Comparison of ENCODE assay signal across 2 cellular contexts in the genomic region with DNA sequence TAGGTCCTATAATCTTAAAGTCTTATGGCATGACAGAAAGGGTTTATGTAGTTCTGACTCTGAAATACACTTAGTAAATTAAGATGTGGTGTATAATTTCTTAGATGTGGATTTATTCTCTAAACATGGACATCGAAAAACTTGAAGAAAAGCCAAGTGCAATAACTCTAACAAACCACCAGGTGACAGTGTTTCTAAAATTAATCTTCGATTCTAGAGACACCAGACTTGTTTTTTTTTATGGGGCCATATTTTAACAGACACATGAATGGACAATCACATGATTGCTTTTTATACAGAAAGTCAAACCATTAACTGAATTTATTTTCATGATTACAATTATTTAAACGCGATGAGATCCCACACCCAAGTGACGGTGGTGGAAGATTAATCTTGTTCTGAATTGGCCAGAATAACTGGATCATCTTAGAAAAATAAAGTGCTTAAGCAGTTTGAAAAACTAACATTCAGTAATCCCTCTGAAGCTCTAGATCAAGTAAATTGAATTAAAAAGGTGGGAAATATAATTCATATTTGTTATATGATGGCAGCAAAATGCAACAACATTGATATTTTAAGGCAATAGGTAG.
TF ChIP-seq lines count a peak whose summit lies in the region.

No MANE protein-coding gene starts in this region.

TF ChIP-seq in GM23338, 12 proteins besides CTCF, POLR2A, EP300 and RAD21 (continued from another document):
- TF ChIP-seq, protein P1, sequence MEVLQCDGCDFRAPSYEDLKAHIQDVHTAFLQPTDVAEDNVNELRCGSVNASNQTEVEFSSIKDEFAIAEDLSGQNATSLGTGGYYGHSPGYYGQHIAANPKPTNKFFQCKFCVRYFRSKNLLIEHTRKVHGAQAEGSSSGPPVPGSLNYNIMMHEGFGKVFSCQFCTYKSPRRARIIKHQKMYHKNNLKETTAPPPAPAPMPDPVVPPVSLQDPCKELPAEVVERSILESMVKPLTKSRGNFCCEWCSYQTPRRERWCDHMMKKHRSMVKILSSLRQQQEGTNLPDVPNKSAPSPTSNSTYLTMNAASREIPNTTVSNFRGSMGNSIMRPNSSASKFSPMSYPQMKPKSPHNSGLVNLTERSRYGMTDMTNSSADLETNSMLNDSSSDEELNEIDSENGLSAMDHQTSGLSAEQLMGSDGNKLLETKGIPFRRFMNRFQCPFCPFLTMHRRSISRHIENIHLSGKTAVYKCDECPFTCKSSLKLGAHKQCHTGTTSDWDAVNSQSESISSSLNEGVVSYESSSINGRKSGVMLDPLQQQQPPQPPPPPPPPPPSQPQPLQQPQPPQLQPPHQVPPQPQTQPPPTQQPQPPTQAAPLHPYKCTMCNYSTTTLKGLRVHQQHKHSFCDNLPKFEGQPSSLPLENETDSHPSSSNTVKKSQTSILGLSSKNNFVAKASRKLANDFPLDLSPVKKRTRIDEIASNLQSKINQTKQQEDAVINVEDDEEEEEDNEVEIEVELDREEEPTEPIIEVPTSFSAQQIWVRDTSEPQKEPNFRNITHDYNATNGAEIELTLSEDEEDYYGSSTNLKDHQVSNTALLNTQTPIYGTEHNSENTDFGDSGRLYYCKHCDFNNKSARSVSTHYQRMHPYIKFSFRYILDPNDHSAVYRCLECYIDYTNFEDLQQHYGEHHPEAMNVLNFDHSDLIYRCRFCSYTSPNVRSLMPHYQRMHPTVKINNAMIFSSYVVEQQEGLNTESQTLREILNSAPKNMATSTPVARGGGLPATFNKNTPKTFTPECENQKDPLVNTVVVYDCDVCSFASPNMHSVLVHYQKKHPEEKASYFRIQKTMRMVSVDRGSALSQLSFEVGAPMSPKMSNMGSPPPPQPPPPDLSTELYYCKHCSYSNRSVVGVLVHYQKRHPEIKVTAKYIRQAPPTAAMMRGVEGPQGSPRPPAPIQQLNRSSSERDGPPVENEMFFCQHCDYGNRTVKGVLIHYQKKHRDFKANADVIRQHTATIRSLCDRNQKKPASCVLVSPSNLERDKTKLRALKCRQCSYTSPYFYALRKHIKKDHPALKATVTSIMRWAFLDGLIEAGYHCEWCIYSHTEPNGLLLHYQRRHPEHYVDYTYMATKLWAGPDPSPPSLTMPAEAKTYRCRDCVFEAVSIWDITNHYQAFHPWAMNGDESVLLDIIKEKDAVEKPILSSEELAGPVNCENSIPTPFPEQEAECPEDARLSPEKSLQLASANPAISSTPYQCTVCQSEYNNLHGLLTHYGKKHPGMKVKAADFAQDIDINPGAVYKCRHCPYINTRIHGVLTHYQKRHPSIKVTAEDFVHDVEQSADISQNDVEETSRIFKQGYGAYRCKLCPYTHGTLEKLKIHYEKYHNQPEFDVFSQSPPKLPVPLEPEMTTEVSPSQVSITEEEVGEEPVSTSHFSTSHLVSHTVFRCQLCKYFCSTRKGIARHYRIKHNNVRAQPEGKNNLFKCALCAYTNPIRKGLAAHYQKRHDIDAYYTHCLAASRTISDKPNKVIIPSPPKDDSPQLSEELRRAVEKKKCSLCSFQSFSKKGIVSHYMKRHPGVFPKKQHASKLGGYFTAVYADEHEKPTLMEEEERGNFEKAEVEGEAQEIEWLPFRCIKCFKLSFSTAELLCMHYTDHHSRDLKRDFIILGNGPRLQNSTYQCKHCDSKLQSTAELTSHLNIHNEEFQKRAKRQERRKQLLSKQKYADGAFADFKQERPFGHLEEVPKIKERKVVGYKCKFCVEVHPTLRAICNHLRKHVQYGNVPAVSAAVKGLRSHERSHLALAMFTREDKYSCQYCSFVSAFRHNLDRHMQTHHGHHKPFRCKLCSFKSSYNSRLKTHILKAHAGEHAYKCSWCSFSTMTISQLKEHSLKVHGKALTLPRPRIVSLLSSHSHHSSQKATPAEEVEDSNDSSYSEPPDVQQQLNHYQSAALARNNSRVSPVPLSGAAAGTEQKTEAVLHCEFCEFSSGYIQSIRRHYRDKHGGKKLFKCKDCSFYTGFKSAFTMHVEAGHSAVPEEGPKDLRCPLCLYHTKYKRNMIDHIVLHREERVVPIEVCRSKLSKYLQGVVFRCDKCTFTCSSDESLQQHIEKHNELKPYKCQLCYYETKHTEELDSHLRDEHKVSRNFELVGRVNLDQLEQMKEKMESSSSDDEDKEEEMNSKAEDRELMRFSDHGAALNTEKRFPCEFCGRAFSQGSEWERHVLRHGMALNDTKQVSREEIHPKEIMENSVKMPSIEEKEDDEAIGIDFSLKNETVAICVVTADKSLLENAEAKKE (CRISPR knock-in tag; IDR thresholded peaks at IDR 0.05): no peak

TF ChIP-seq in GM12878, 131 proteins besides CTCF, POLR2A, EP300 and RAD21 (continued from another document):
- TF ChIP-seq ZNF384 (IDR thresholded peaks at IDR 0.05; ENCODE audit: borderline replicate concordance, low read depth, low read length) (peak; percentile 81; the same call in 1 of the 2 replicates), TCF7 (IDR thresholded peaks at IDR 0.05; ENCODE audit: borderline replicate concordance) (0 out of 2 replicates have a peak, but pooled peaks have one; percentile 10), SMC3 (IDR thresholded peaks at IDR 0.05; ENCODE audit: borderline replicate concordance, low read length) (peak; percentile 93)
- TF ChIP-seq, protein P2, sequence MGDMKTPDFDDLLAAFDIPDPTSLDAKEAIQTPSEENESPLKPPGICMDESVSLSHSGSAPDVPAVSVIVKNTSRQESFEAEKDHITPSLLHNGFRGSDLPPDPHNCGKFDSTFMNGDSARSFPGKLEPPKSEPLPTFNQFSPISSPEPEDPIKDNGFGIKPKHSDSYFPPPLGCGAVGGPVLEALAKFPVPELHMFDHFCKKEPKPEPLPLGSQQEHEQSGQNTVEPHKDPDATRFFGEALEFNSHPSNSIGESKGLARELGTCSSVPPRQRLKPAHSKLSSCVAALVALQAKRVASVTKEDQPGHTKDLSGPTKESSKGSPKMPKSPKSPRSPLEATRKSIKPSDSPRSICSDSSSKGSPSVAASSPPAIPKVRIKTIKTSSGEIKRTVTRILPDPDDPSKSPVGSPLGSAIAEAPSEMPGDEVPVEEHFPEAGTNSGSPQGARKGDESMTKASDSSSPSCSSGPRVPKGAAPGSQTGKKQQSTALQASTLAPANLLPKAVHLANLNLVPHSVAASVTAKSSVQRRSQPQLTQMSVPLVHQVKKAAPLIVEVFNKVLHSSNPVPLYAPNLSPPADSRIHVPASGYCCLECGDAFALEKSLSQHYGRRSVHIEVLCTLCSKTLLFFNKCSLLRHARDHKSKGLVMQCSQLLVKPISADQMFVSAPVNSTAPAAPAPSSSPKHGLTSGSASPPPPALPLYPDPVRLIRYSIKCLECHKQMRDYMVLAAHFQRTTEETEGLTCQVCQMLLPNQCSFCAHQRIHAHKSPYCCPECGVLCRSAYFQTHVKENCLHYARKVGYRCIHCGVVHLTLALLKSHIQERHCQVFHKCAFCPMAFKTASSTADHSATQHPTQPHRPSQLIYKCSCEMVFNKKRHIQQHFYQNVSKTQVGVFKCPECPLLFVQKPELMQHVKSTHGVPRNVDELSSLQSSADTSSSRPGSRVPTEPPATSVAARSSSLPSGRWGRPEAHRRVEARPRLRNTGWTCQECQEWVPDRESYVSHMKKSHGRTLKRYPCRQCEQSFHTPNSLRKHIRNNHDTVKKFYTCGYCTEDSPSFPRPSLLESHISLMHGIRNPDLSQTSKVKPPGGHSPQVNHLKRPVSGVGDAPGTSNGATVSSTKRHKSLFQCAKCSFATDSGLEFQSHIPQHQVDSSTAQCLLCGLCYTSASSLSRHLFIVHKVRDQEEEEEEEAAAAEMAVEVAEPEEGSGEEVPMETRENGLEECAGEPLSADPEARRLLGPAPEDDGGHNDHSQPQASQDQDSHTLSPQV (IDR thresholded peaks at IDR 0.05): 0 out of 2 replicates have a peak, but pooled peaks have one; percentile 35
